In genomic region chr4:25939330-25939729, GRCh38 we compare ENCODE assay signal across 12 cellular contexts. TPM values are rescaled to one million over a fixed set of nuclear protein-coding genes. Genes with fewer than 3 reads are reported as not detected.
DNase-seq lines count a peak whose midpoint lies in the region; ATAC-seq and TF ChIP-seq lines count a peak whose summit lies in the region.
"Had no signal": no experiment of that assay in that cellular context is flagged by ENCODE, and none has a peak within 500 bp of the region (broad histone marks: within the 10 kb centered on the region; RNA-seq: fewer than 3 reads in every experiment).

No MANE protein-coding gene starts in this region.

- intact Hi-C loops in activated CD4-positive, alpha-beta T cell treated with anti-CD3 and anti-CD28 coated beads for 36 hours (cut with DNase I, micrococcal nuclease), result loop anchor here (1.0 to 10.0 kb wide), 4 partner anchors 25 to 1065 kb away; partner anchors contain the start of genes SEL1L3 (in 1 of the 2) and SMIM20 (in 1 of the 2)

- H3K4me3 Mint-ChIP-seq in activated CD4-positive, alpha-beta T cell treated with anti-CD3 and anti-CD28 coated beads for 36 hours, result no peak overlapping the region
- no peak overlapping the region for H3K4me3 Mint-ChIP-seq in activated naive CD8-positive, alpha-beta T cell treated with anti-CD3 and anti-CD28 coated beads for 36 hours
- no peak overlapping the region for H3K4me3 Mint-ChIP-seq in nephron progenitor cell
- no peak overlapping the region for H3K4me3 Mint-ChIP-seq in effector memory CD8-positive, alpha-beta T cell

- peaks cover 22% of the 10 kb centered on the region for H3K4me1 Mint-ChIP-seq in activated CD4-positive, alpha-beta T cell treated with anti-CD3 and anti-CD28 coated beads for 36 hours
- H3K4me1 Mint-ChIP-seq in activated naive CD8-positive, alpha-beta T cell treated with anti-CD3 and anti-CD28 coated beads for 36 hours, result peaks cover 16% of the 10 kb centered on the region
- peaks cover 24% of the 10 kb centered on the region for H3K4me1 Mint-ChIP-seq in nephron progenitor cell
- H3K4me1 Mint-ChIP-seq in effector memory CD8-positive, alpha-beta T cell (ENCODE audit: low read depth in 2 of 2), result peaks cover 11 to 15% of the 10 kb centered on the region in 2 donors

- H3K9me3 Mint-ChIP-seq in activated CD4-positive, alpha-beta T cell treated with anti-CD3 and anti-CD28 coated beads for 36 hours (ENCODE audit: low read depth), result peaks cover 4% of the 10 kb centered on the region
- H3K9me3 Mint-ChIP-seq in activated naive CD8-positive, alpha-beta T cell treated with anti-CD3 and anti-CD28 coated beads for 36 hours, result peaks cover 1% of the 10 kb centered on the region
- peaks cover 12% of the 10 kb centered on the region for H3K9me3 Mint-ChIP-seq in nephron progenitor cell
- H3K9me3 Mint-ChIP-seq in effector memory CD8-positive, alpha-beta T cell, result peaks cover 0 to 2% of the 10 kb centered on the region in 2 donors

- DNase-seq in activated CD4-positive, alpha-beta T cell treated with anti-CD3 and anti-CD28 coated beads for 36 hours, result no peak
- DNase-seq in activated CD4-positive, alpha-beta T cell treated with anti-CD3 and anti-CD28 coated beads, Interleukin-2, amount 50 U/mL, for 4 hours, result no peak
- DNase-seq in HFF-Myc (ENCODE audit: extremely low read depth, low read depth) (no peak), nephron progenitor cell (no peak), 8988T (no peak)
- no peak for DNase-seq in activated naive CD8-positive, alpha-beta T cell treated with anti-CD3 and anti-CD28 coated beads for 36 hours
- DNase-seq in effector memory CD8-positive, alpha-beta T cell, result no peak
- DNase-seq: activated CD8-positive, alpha-beta memory T cell treated with anti-CD3 and anti-CD28 coated beads for 24 hours; mesendoderm; NCI-H2029; nucleus accumbens had no signal

- ATAC-seq in activated CD4-positive, alpha-beta T cell treated with anti-CD3 and anti-CD28 coated beads for 36 hours, result no peak
- ATAC-seq in HG02610 (IDR thresholded peaks at IDR 0.05; ENCODE audit: unreplicated experiment), result no peak
- no peak for ATAC-seq in effector memory CD8-positive, alpha-beta T cell (replicated peaks)

- H3K27ac Mint-ChIP-seq in activated CD4-positive, alpha-beta T cell treated with anti-CD3 and anti-CD28 coated beads for 36 hours, result peak overlapping the region; percentile 72
- peak overlapping the region; percentile 83 for H3K27ac Mint-ChIP-seq in activated naive CD8-positive, alpha-beta T cell treated with anti-CD3 and anti-CD28 coated beads for 36 hours
- peak overlapping the region; percentile 98 for H3K27ac Mint-ChIP-seq in nephron progenitor cell
- no peak overlapping the region for H3K27ac Mint-ChIP-seq in effector memory CD8-positive, alpha-beta T cell

- H3K4me3 ChIP-seq in HFF-Myc (replicated peaks; ENCODE audit: low read depth, low read length), result no peak overlapping the region

- CTCF ChIA-PET in activated CD4-positive, alpha-beta T cell treated with anti-CD3 and anti-CD28 coated beads for 36 hours (lab: Charles Lee), result interaction anchor here (1.1 to 2.1 kb wide), 6 partner anchors 10 to 80 kb away, joined by 3 to 7 read pairs (median 4); no protein-coding TSS in a partner anchor

- peaks cover 5% of the 10 kb centered on the region for H3K36me3 Mint-ChIP-seq in activated CD4-positive, alpha-beta T cell treated with anti-CD3 and anti-CD28 coated beads for 36 hours (ENCODE audit: low read depth)
- peaks cover 6% of the 10 kb centered on the region for H3K36me3 Mint-ChIP-seq in activated naive CD8-positive, alpha-beta T cell treated with anti-CD3 and anti-CD28 coated beads for 36 hours
- H3K36me3 Mint-ChIP-seq in nephron progenitor cell (ENCODE audit: low read depth), result peaks cover 9% of the 10 kb centered on the region
- no peaks in the 10 kb centered on the region for H3K36me3 Mint-ChIP-seq in effector memory CD8-positive, alpha-beta T cell (ENCODE audit: insufficient read depth)

- TF ChIP-seq CTCF in HFF-Myc (IDR thresholded peaks at IDR 0.05; ENCODE audit: low read depth, low read length, missing control alignments) (peak; percentile 17), nephron progenitor cell (IDR thresholded peaks at IDR 0.05) (no peak)

- POLR2A ChIA-PET in activated CD4-positive, alpha-beta T cell treated with anti-CD3 and anti-CD28 coated beads for 36 hours (lab: Charles Lee), result interaction anchor here (0.6 kb wide), 1 partner anchor 1413 kb away, joined by 4 read pairs; no protein-coding TSS in a partner anchor

- peaks cover 18% of the 10 kb centered on the region for H3K27me3 Mint-ChIP-seq in activated CD4-positive, alpha-beta T cell treated with anti-CD3 and anti-CD28 coated beads for 36 hours
- H3K27me3 Mint-ChIP-seq in activated naive CD8-positive, alpha-beta T cell treated with anti-CD3 and anti-CD28 coated beads for 36 hours, result peaks cover 19% of the 10 kb centered on the region
- peaks cover 11% of the 10 kb centered on the region for H3K27me3 Mint-ChIP-seq in nephron progenitor cell (ENCODE audit: low read depth, poor library complexity)
- H3K27me3 Mint-ChIP-seq in effector memory CD8-positive, alpha-beta T cell, result peaks cover 21 to 50% of the 10 kb centered on the region in 2 donors

RNA-seq across cellular contexts. Expression of gene SMIM20, which starts 25.3 kb away (rescaled TPM):
- 10 to 100 TPM; 15.6 to 23.0 TPM for total RNA-seq in activated CD4-positive, alpha-beta T cell treated with anti-CD3 and anti-CD28 coated beads for 36 hours
- total RNA-seq in activated naive CD8-positive, alpha-beta T cell treated with anti-CD3 and anti-CD28 coated beads for 36 hours, result 10 to 100 TPM; 22.9 to 23.5 TPM

Comparison
In these comparisons a context has a peak if more than half of its experiments do, and no peak if none do; other contexts are left out.
1. H3K27ac Mint-ChIP-seq: peak in activated CD4-positive, alpha-beta T cell treated with anti-CD3 and anti-CD28 coated beads for 36 hours (single experiment), activated naive CD8-positive, alpha-beta T cell treated with anti-CD3 and anti-CD28 coated beads for 36 hours (single experiment) and nephron progenitor cell (single experiment); none in effector memory CD8-positive, alpha-beta T cell (0 of 2).